Comparison of ENCODE assay signal across 12 cellular contexts in the genomic region with DNA sequence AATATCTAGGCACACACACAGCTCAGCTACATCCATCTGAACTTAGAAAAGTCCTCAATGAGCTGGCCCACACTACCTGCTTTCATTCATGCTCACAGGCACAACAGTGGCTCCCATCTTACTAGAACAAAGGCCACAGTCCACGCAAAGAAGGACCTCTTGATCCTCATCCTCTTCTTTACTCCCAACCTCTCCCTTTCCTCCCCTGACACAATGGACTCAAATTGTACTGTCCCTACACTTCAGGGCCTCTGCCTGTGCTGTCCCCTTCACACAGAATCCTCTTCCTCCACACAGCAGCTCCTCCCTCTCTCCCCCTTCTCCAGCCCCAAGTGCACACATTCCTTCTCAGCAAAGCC. TPM values are rescaled to one million over a fixed set of nuclear protein-coding genes. Genes with fewer than 3 reads are reported as not detected.
DNase-seq lines count a peak whose midpoint lies in the region; ATAC-seq, FAIRE-seq and TF ChIP-seq lines count a peak whose summit lies in the region.
"Had no signal": no experiment of that assay in that cellular context is flagged by ENCODE, and none has a peak within 500 bp of the region (broad histone marks: within the 10 kb centered on the region; RNA-seq: fewer than 3 reads in every experiment).

No MANE protein-coding gene starts in this region.

- H3K9me3 ChIP-seq in right lobe of liver (no peaks in the 10 kb centered on the region), stomach (no peaks in the 10 kb centered on the region), kidney (ENCODE audit: control insufficient read depth in 1 of 2, low read length in 2 of 2) (no peaks in the 10 kb centered on the region)
- H3K9me3 ChIP-seq: A549 had no signal

- H3K9me3 Mint-ChIP-seq in activated CD4-positive, alpha-beta T cell treated with anti-CD3 and anti-CD28 coated beads, Interleukin-2, amount 10 ng/mL, durations not matched to agents 24 days and 14 days: no peaks in the 10 kb centered on the region
- no peaks in the 10 kb centered on the region for H3K9me3 Mint-ChIP-seq in activated CD8-positive, alpha-beta T cell treated with anti-CD3 and anti-CD28 coated beads for 36 hours

- TF ChIP-seq CTCF in activated CD8-positive, alpha-beta T cell treated with anti-CD3 and anti-CD28 coated beads for 36 hours (IDR thresholded peaks at IDR 0.05): no peak
- no peak for TF ChIP-seq CTCF in right lobe of liver (IDR thresholded peaks at IDR 0.05)
- no peak for TF ChIP-seq CTCF in stomach (IDR thresholded peaks at IDR 0.05)
- no peak for TF ChIP-seq CTCF in kidney (IDR thresholded peaks at IDR 0.05; ENCODE audit: borderline replicate concordance, extremely low read depth, insufficient read depth)

- peaks cover 71% of the 10 kb centered on the region for H3K4me1 Mint-ChIP-seq in activated CD4-positive, alpha-beta T cell treated with anti-CD3 and anti-CD28 coated beads, Interleukin-2, amount 10 ng/mL, durations not matched to agents 24 days and 14 days
- H3K4me1 Mint-ChIP-seq in activated CD8-positive, alpha-beta T cell treated with anti-CD3 and anti-CD28 coated beads for 36 hours (ENCODE audit: low read depth): peaks cover 42% of the 10 kb centered on the region

- no peak overlapping the region for H3K9ac ChIP-seq in kidney (ENCODE audit: low read length in 2 of 2)

- intact Hi-C loops in activated CD4-positive, alpha-beta T cell treated with anti-CD3 and anti-CD28 coated beads, Interleukin-2, amount 10 ng/mL, durations not matched to agents 24 days and 14 days (cut with micrococcal nuclease): loop anchor here (1.0 kb wide), 1 partner anchor 12 kb away; no protein-coding TSS in a partner anchor
- intact Hi-C loops in activated CD8-positive, alpha-beta T cell treated with anti-CD3 and anti-CD28 coated beads for 36 hours (cut with micrococcal nuclease): no loop called here
- intact Hi-C loops in right lobe of liver (cut with DNase I) (no loop called here), stomach (cut with DNase I; ENCODE audit: low total_unique reads) (no loop called here), kidney (cut with DNase I) (no loop called here)

- FAIRE-seq in kidney (lab: Jason Lieb, UNC): no peak
- FAIRE-seq: A549 had no signal

- H3K4me3 ChIP-seq in right lobe of liver: no peak overlapping the region
- no peak overlapping the region for H3K4me3 ChIP-seq in stomach
- no peak overlapping the region for H3K4me3 ChIP-seq in kidney (ENCODE audit: low read length in 2 of 2)
- H3K4me3 ChIP-seq: A549 had no signal

- DNase-seq in activated CD4-positive, alpha-beta T cell treated with anti-CD3 and anti-CD28 coated beads, Interleukin-2, amount 10 ng/mL, durations not matched to agents 24 days and 14 days: no peak
- no peak for DNase-seq in activated CD4-positive, alpha-beta T cell treated with anti-CD3 and anti-CD28 coated beads for 48 hours
- no peak for DNase-seq in activated CD8-positive, alpha-beta T cell treated with anti-CD3 and anti-CD28 coated beads for 36 hours
- DNase-seq in right lobe of liver: no peak
- no peak for DNase-seq in stomach
- no peak for DNase-seq in kidney
- DNase-seq: central memory CD4-positive, alpha-beta T cell; NCI-H1417; NCI-H82 had no signal

- H3K27me3 ChIP-seq in right lobe of liver (no peaks in the 10 kb centered on the region), stomach (no peaks in the 10 kb centered on the region)

- no peak for TF ChIP-seq EP300 in stomach (IDR thresholded peaks at IDR 0.05)

- no peaks in the 10 kb centered on the region for H3K27me3 Mint-ChIP-seq in activated CD4-positive, alpha-beta T cell treated with anti-CD3 and anti-CD28 coated beads, Interleukin-2, amount 10 ng/mL, durations not matched to agents 24 days and 14 days
- H3K27me3 Mint-ChIP-seq in activated CD8-positive, alpha-beta T cell treated with anti-CD3 and anti-CD28 coated beads for 36 hours: no peaks in the 10 kb centered on the region

- H3K36me3 ChIP-seq in right lobe of liver (no peaks in the 10 kb centered on the region), stomach (no peaks in the 10 kb centered on the region), kidney (ENCODE audit: control insufficient read depth in 1 of 2, insufficient read depth in 2 of 2, low read length in 2 of 2) (no peaks in the 10 kb centered on the region)

- CTCF ChIA-PET in activated CD8-positive, alpha-beta T cell treated with anti-CD3 and anti-CD28 coated beads for 36 hours (lab: Charles Lee): interaction anchor here (0.6 to 1.5 kb wide), 3 partner anchors 8 to 122 kb away, joined by 3 to 5 read pairs (median 3); no protein-coding TSS in a partner anchor

- H3K27ac ChIP-seq in right lobe of liver (peak overlapping the region in 2 of 3 donors; percentile 27 to 69), stomach (peak overlapping the region in 3 of 5 donors; percentile 69 to 77 (median 74)), kidney (ENCODE audit: low read depth in 2 of 2, low read length in 2 of 2) (no peak overlapping the region)
- H3K27ac ChIP-seq: A549 had no signal

- TF ChIP-seq POLR2A in right lobe of liver (IDR thresholded peaks at IDR 0.05) (peak; percentile 15), stomach (IDR thresholded peaks at IDR 0.05) (no peak)

- POLR2A ChIA-PET in activated CD8-positive, alpha-beta T cell treated with anti-CD3 and anti-CD28 coated beads for 36 hours (lab: Charles Lee): no interaction called here

- 33% methylated on average over 1 of the region's 1 CpG for WGBS in right lobe of liver (ENCODE audit: insufficient coverage, low coverage, low lambda C conversion rate, missing lambda C conversion rate)
- 32 to 54% (median 48%) methylated on average over 1 of the region's 1 CpG for WGBS in stomach, 5 donors

- no peak for ATAC-seq in activated CD8-positive, alpha-beta T cell treated with anti-CD3 and anti-CD28 coated beads for 36 hours
- ATAC-seq in right lobe of liver (peak in 2 of 4 donors; percentile 5 to 7), HG03439 (IDR thresholded peaks at IDR 0.05; ENCODE audit: unreplicated experiment) (no peak), HG03342 (IDR thresholded peaks at IDR 0.05; ENCODE audit: unreplicated experiment) (no peak)
- ATAC-seq: A549 had no signal

- peak overlapping the region; percentile 56 for H3K4me3 Mint-ChIP-seq in activated CD4-positive, alpha-beta T cell treated with anti-CD3 and anti-CD28 coated beads, Interleukin-2, amount 10 ng/mL, durations not matched to agents 24 days and 14 days
- no peak overlapping the region for H3K4me3 Mint-ChIP-seq in activated CD8-positive, alpha-beta T cell treated with anti-CD3 and anti-CD28 coated beads for 36 hours

- H3K4me1 ChIP-seq in right lobe of liver: peaks cover 0 to 63% (median 27%) of the 10 kb centered on the region in 4 donors
- H3K4me1 ChIP-seq in stomach: peaks cover 34 to 57% (median 49%) of the 10 kb centered on the region in 4 donors
- peaks cover 0 to 13% of the 10 kb centered on the region in 2 donors for H3K4me1 ChIP-seq in kidney (ENCODE audit: control insufficient read depth in 1 of 2, insufficient read depth in 1 of 2, low read depth in 1 of 2, low read length in 2 of 2)
- H3K4me1 ChIP-seq: A549 had no signal

- H3K36me3 Mint-ChIP-seq in activated CD4-positive, alpha-beta T cell treated with anti-CD3 and anti-CD28 coated beads, Interleukin-2, amount 10 ng/mL, durations not matched to agents 24 days and 14 days (ENCODE audit: low read depth): peaks cover 5% of the 10 kb centered on the region
- H3K36me3 Mint-ChIP-seq in activated CD8-positive, alpha-beta T cell treated with anti-CD3 and anti-CD28 coated beads for 36 hours (ENCODE audit: low read depth): no peaks in the 10 kb centered on the region

- H3K27ac Mint-ChIP-seq in activated CD4-positive, alpha-beta T cell treated with anti-CD3 and anti-CD28 coated beads, Interleukin-2, amount 10 ng/mL, durations not matched to agents 24 days and 14 days: peak overlapping the region; percentile 82
- H3K27ac Mint-ChIP-seq in activated CD8-positive, alpha-beta T cell treated with anti-CD3 and anti-CD28 coated beads for 36 hours: peak overlapping the region; percentile 39

RNA-seq across cellular contexts. Expression of gene SMCO4, which starts 12.7 kb away (rescaled TPM):
- 30.0 and 33.7 TPM in 2 replicates for total RNA-seq in activated CD4-positive, alpha-beta T cell treated with anti-CD3 and anti-CD28 coated beads, Interleukin-2, amount 10 ng/mL, durations not matched to agents 24 days and 14 days
- total RNA-seq in activated CD8-positive, alpha-beta T cell treated with anti-CD3 and anti-CD28 coated beads for 36 hours: 1 to 10 TPM; 5.0 to 9.4 TPM
- total RNA-seq in right lobe of liver (100 to 1,000 TPM in 1 of 6 experiments, 10 to 100 TPM in 5; 43.5 to 106 (median 51.8) TPM), stomach (100 to 1,000 TPM in 1 of 5 donors, 10 to 100 TPM in 1, 1 to 10 TPM in 2, not detected in 1; 2.9 to 306 (median 13.3) TPM), kidney (33.0 TPM)
- polyA plus RNA-seq in stomach (10 to 100 TPM; 25.1 to 89.1 (median 61.9) TPM), kidney (ENCODE audit: insufficient read depth, low read depth, low replicate concordance) (102 TPM)

Comparison
In these comparisons a context has a peak if more than half of its experiments do, and no peak if none do; other contexts are left out.
1. H3K27ac ChIP-seq: peak in right lobe of liver (2 of 3) and stomach (3 of 5); none in kidney (0 of 2).